8 cellular contexts compared by ENCODE assay signal in genomic region chr2:58047373-58047674, GRCh38. TPM values are rescaled to one million over a fixed set of nuclear protein-coding genes. Genes with fewer than 3 reads are reported as not detected.
DNase-seq lines count a peak whose midpoint lies in the region; ATAC-seq lines count a peak whose summit lies in the region.

No MANE protein-coding gene starts in this region.

- no peaks in the 10 kb centered on the region for H3K27me3 Mint-ChIP-seq in CD4-positive, alpha-beta memory T cell
- no peaks in the 10 kb centered on the region for H3K27me3 Mint-ChIP-seq in activated T-helper 17 cell treated with anti-CD3 and anti-CD28 coated beads, Interleukin-2, amount 50 U/mL, for 72 hours

- POLR2A ChIA-PET in CD4-positive, alpha-beta memory T cell (lab: Charles Lee; ENCODE audit: partially characterized antibody): interaction anchor here (0.9 to 2.8 kb wide), 4 partner anchors 8 to 194 kb away, joined by 3 to 13 read pairs (median 4); partner anchors contain the start of gene FANCL

- no peaks in the 10 kb centered on the region for H3K9me3 Mint-ChIP-seq in CD4-positive, alpha-beta memory T cell
- no peaks in the 10 kb centered on the region for H3K9me3 Mint-ChIP-seq in activated T-helper 17 cell treated with anti-CD3 and anti-CD28 coated beads, Interleukin-2, amount 50 U/mL, for 72 hours

- no peak for DNase-seq in CD4-positive, alpha-beta memory T cell
- DNase-seq in superior temporal gyrus (ENCODE audit: extremely low spot score) (peak; percentile 44), RPMI8226 (no peak), inferior parietal cortex (ENCODE audit: extremely low spot score) (no peak)

- peak overlapping the region; percentile 86 for H3K27ac ChIP-seq in CD4-positive, alpha-beta memory T cell (ENCODE audit: low read depth, low read length)
- peak overlapping the region; percentile 82 for H3K27ac ChIP-seq in iPS-20b (ENCODE audit: low read length)

- intact Hi-C loops in CD4-positive, alpha-beta memory T cell (cut with micrococcal nuclease): loop anchor here (2.0 kb wide), 1 partner anchor 17 kb away; no protein-coding TSS in a partner anchor

- H3K27me3 ChIP-seq in CD4-positive, alpha-beta memory T cell (ENCODE audit: insufficient read depth, low read length): no peaks in the 10 kb centered on the region
- H3K27me3 ChIP-seq in iPS-20b (ENCODE audit: insufficient read depth, low read length): no peaks in the 10 kb centered on the region

- no peaks in the 10 kb centered on the region for H3K9me3 ChIP-seq in CD4-positive, alpha-beta memory T cell (ENCODE audit: control insufficient read depth in 1 of 2, low read length in 2 of 2)
- H3K9me3 ChIP-seq in iPS-20b (ENCODE audit: insufficient read depth, low read depth, low read length): no peaks in the 10 kb centered on the region

- CTCF ChIA-PET in CD4-positive, alpha-beta memory T cell (lab: Charles Lee; ENCODE audit: partially characterized antibody): interaction anchor here (1.5 kb wide), 1 partner anchor 11 kb away, joined by 5 read pairs; no protein-coding TSS in a partner anchor

- H3K4me3 Mint-ChIP-seq in CD4-positive, alpha-beta memory T cell: peak overlapping the region; percentile 90 to 95 (median 91)
- H3K4me3 Mint-ChIP-seq in activated T-helper 17 cell treated with anti-CD3 and anti-CD28 coated beads, Interleukin-2, amount 50 U/mL, for 72 hours: peak overlapping the region; percentile 83

- peak overlapping the region; percentile 65; the same call in 1 of the 2 replicates for H3K9ac ChIP-seq in iPS-20b (ENCODE audit: low read depth, low read length)

- H3K36me3 ChIP-seq in CD4-positive, alpha-beta memory T cell (ENCODE audit: insufficient read depth, low read length): no peaks in the 10 kb centered on the region
- peaks cover 13% of the 10 kb centered on the region for H3K36me3 ChIP-seq in iPS-20b (ENCODE audit: insufficient read depth, low read depth, low read length)

- peak overlapping the region; percentile 94 to 98 (median 97) for H3K27ac Mint-ChIP-seq in CD4-positive, alpha-beta memory T cell
- H3K27ac Mint-ChIP-seq in activated T-helper 17 cell treated with anti-CD3 and anti-CD28 coated beads, Interleukin-2, amount 50 U/mL, for 72 hours: peak overlapping the region; percentile 83

- peaks cover 42% of the 10 kb centered on the region for H3K4me1 ChIP-seq in CD4-positive, alpha-beta memory T cell (ENCODE audit: insufficient read depth, low read length)
- peaks cover 14% of the 10 kb centered on the region for H3K4me1 ChIP-seq in iPS-20b (ENCODE audit: insufficient read depth, low read length)

- peaks cover 27 to 58% (median 39%) of the 10 kb centered on the region in 4 donors for H3K4me1 Mint-ChIP-seq in CD4-positive, alpha-beta memory T cell
- H3K4me1 Mint-ChIP-seq in activated T-helper 17 cell treated with anti-CD3 and anti-CD28 coated beads, Interleukin-2, amount 50 U/mL, for 72 hours: peaks cover 21% of the 10 kb centered on the region

- H3K4me3 ChIP-seq in CD4-positive, alpha-beta memory T cell (ENCODE audit: low read length in 2 of 2): peak overlapping the region; percentile 32 to 61
- peak overlapping the region; percentile 69 for H3K4me3 ChIP-seq in iPS-20b (ENCODE audit: low read length)

- H3K36me3 Mint-ChIP-seq in CD4-positive, alpha-beta memory T cell: peaks cover 5 to 15% of the 10 kb centered on the region in 2 donors
- H3K36me3 Mint-ChIP-seq in activated T-helper 17 cell treated with anti-CD3 and anti-CD28 coated beads, Interleukin-2, amount 50 U/mL, for 72 hours (ENCODE audit: low read depth): peaks cover 27% of the 10 kb centered on the region

- ATAC-seq in GM19463 (IDR thresholded peaks at IDR 0.05; ENCODE audit: unreplicated experiment): peak; percentile 31
- ATAC-seq in HG03457 (IDR thresholded peaks at IDR 0.05; ENCODE audit: unreplicated experiment): peak; percentile 29
- peak; percentile 72 for ATAC-seq in activated T-helper 17 cell treated with anti-CD3 and anti-CD28 coated beads, Interleukin-2, amount 50 U/mL, for 72 hours (replicated peaks)

RNA-seq across cellular contexts. Expression of gene VRK2, which starts 0.7 kb away (rescaled TPM):
- 10 to 100 TPM; 15.5 to 17.4 TPM for total RNA-seq in CD4-positive, alpha-beta memory T cell
- 10 to 100 TPM; 20.1 to 21.4 TPM for polyA plus RNA-seq in CD4-positive, alpha-beta memory T cell
- total RNA-seq in activated T-helper 17 cell treated with anti-CD3 and anti-CD28 coated beads, Interleukin-2, amount 50 U/mL, for 72 hours: 10 to 100 TPM; 14.3 to 19.7 TPM
